In genomic region chr15:90529369-90530249, GRCh38 we compare ENCODE assay signal across 8 cellular contexts. TPM values are rescaled to one million over a fixed set of nuclear protein-coding genes. Genes with fewer than 3 reads are reported as not detected.
DNase-seq lines count a peak whose midpoint lies in the region; ATAC-seq and TF ChIP-seq lines count a peak whose summit lies in the region.

Gene CRTC3, plus strand, starts transcription at chr15:90529923. Its CDS starts 149 bp downstream, at chr15:90530072.

- CTCF ChIA-PET in PC-3 (lab: Charles Lee) = no interaction called here

- no peak for TF ChIP-seq EP300 in suprapubic skin (IDR thresholded peaks at IDR 0.05)

- H3K4me3 ChIP-seq in PC-3 (ENCODE audit: low read length) (peak within 1 kb of the TSS; percentile 85), fibroblast of lung (replicated peaks in 1 of 4; ENCODE audit: control extremely low read depth in 1 of 4, insufficient read depth in 1 of 4, low read depth in 3 of 4, low read length in 4 of 4) (peak within 1 kb of the TSS; percentile 81 to 94 (median 88)), suprapubic skin (peak within 1 kb of the TSS; percentile 75)

- no peaks in the 10 kb centered on the region for H3K9me3 Mint-ChIP-seq in natural killer cell

- H3K4me1 ChIP-seq in PC-3 (ENCODE audit: insufficient read depth, low read length) (peaks cover 15% of the 10 kb centered on the region), fibroblast of lung (ENCODE audit: control insufficient read depth, extremely low read depth, insufficient read depth, low read length) (peaks cover 4% of the 10 kb centered on the region), suprapubic skin (peaks cover 30% of the 10 kb centered on the region)

- peaks cover 41 to 46% of the 10 kb centered on the region in 2 donors for H3K4me1 Mint-ChIP-seq in natural killer cell

- H3K36me3 ChIP-seq in PC-3 (ENCODE audit: low read depth, low read length) (no peaks in the 10 kb centered on the region), fibroblast of lung (ENCODE audit: control insufficient read depth, insufficient read depth, low read length) (no peaks in the 10 kb centered on the region), suprapubic skin (no peaks in the 10 kb centered on the region)

- peak within 1 kb of the TSS; percentile 87 to 93 for H3K27ac Mint-ChIP-seq in natural killer cell

- peak within 1 kb of the TSS; percentile 97 for H3K4me2 ChIP-seq in PC-3 (ENCODE audit: low read length)
- H3K4me2 ChIP-seq in fibroblast of lung (ENCODE audit: extremely low read depth, insufficient read depth, low read length) = peak within 1 kb of the TSS; percentile 85

- TF ChIP-seq CTCF in PC-3 (conservative IDR thresholded peaks at IDR 0.05; ENCODE audit: low read depth, low read length) = no peak
- TF ChIP-seq CTCF in fibroblast of lung (conservative IDR thresholded peaks at IDR 0.05 in 1 of 2, IDR thresholded peaks at IDR 0.05 in 1 of 2; ENCODE audit: low read depth in 1 of 2, low read length in 2 of 2) = no peak
- TF ChIP-seq CTCF in natural killer cell (IDR thresholded peaks at IDR 0.05) = no peak
- TF ChIP-seq CTCF in suprapubic skin (IDR thresholded peaks at IDR 0.05) = no peak

- H3K9ac ChIP-seq in PC-3 (ENCODE audit: low read length) (peak within 1 kb of the TSS; percentile 55), fibroblast of lung (ENCODE audit: insufficient read depth, low read length) (peak within 1 kb of the TSS; percentile 84)

- H3K9me3 ChIP-seq in PC-3 (ENCODE audit: low read length) (no peaks in the 10 kb centered on the region), fibroblast of lung (ENCODE audit: control insufficient read depth, insufficient read depth, low read depth, low read length) (no peaks in the 10 kb centered on the region), suprapubic skin (no peaks in the 10 kb centered on the region)

- BruUV-seq in PC-3 (replicated peaks; lab: Mats Ljungman, UMichigan) = TSS peak; percentile 69

- ATAC-seq in GM18909 (IDR thresholded peaks at IDR 0.05; ENCODE audit: poor library complexity, unreplicated experiment) (peak; percentile 76), HG03135 (IDR thresholded peaks at IDR 0.05; ENCODE audit: unreplicated experiment) (peak; percentile 64), PC-3 (peak; percentile 82), natural killer cell (peak; percentile 82 to 87 (median 82))

- H3K9me2 ChIP-seq in PC-3 (replicated peaks; ENCODE audit: low read length) = no peaks in the 10 kb centered on the region

- H3K4me3 Mint-ChIP-seq in natural killer cell = peak within 1 kb of the TSS; percentile 98

- no peaks in the 10 kb centered on the region for H3K27me3 Mint-ChIP-seq in natural killer cell (ENCODE audit: low read depth in 2 of 2)

- TF ChIP-seq POLR2A in suprapubic skin (IDR thresholded peaks at IDR 0.05) = peak in 1 of 2 donors; percentile 88

- peak; percentile 17 to 22 for DNase-seq in AML-193 (lab: John Stamatoyannopoulos, UW)
- peak; percentile 42 for DNase-seq in PC-3
- DNase-seq in activated T-helper 1 cell treated with anti-CD3 and anti-CD28 coated beads, Interleukin-2, amount 50 U/mL, for 16 hours (ENCODE audit: low read depth in 1 of 2, low spot score in 1 of 2) = peak; percentile 21 to 35
- DNase-seq in fibroblast of lung (ENCODE audit: low read depth in 2 of 2) = peak; percentile 60 to 64
- DNase-seq in natural killer cell = peak; percentile 57
- DNase-seq in suprapubic skin (ENCODE audit: low spot score in 2 of 2) = peak in 1 of 2 donors; percentile 69

- peaks cover 38% of the 10 kb centered on the region for H3K79me2 ChIP-seq in PC-3 (ENCODE audit: low read length)
- peaks cover 35% of the 10 kb centered on the region for H3K79me2 ChIP-seq in fibroblast of lung (ENCODE audit: control insufficient read depth, insufficient read depth, low read length)

- H3K27ac ChIP-seq in PC-3 (ENCODE audit: low read length) (no peak within 1 kb of the TSS), fibroblast of lung (ENCODE audit: insufficient read depth, low read length) (peak within 1 kb of the TSS; percentile 79), suprapubic skin (peak within 1 kb of the TSS; percentile 98)

- H4K20me1 ChIP-seq in PC-3 (ENCODE audit: low read length) (no peaks in the 10 kb centered on the region), fibroblast of lung (ENCODE audit: control insufficient read depth, extremely low read depth, insufficient read depth, low read length) (no peaks in the 10 kb centered on the region)

- intact Hi-C loops in PC-3 (cut with micrococcal nuclease) (loop anchor here (2.0 kb wide), 1 partner anchor 65 kb away; no protein-coding TSS in a partner anchor), natural killer cell (cut with micrococcal nuclease) (loop anchor here (2.0 to 5.0 kb wide), 2 partner anchors 33 to 68 kb away; no protein-coding TSS in a partner anchor)

- H3F3A ChIP-seq in PC-3 (ENCODE audit: low read length, unreplicated experiment) = no peaks in the 10 kb centered on the region

- 18% methylated on average over 7 of the region's 104 CpGs for WGBS in suprapubic skin

- H2AFZ ChIP-seq in PC-3 (ENCODE audit: low read length) (peak within 1 kb of the TSS; percentile 99), fibroblast of lung (ENCODE audit: low read length) (peak within 1 kb of the TSS; percentile 73)

- no peaks in the 10 kb centered on the region for H3K27me3 ChIP-seq in PC-3 (ENCODE audit: low read length)
- no peaks in the 10 kb centered on the region for H3K27me3 ChIP-seq in fibroblast of lung (ENCODE audit: control insufficient read depth, insufficient read depth, low read length)
- H3K27me3 ChIP-seq in suprapubic skin = no peaks in the 10 kb centered on the region

- POLR2A ChIA-PET in PC-3 (lab: Charles Lee; ENCODE audit: unreplicated experiment) = interaction anchor here (0.6 to 0.9 kb wide), 3 partner anchors 11 to 65 kb away, joined by 3 to 14 read pairs (median 3); no protein-coding TSS in a partner anchor

- H3K36me3 Mint-ChIP-seq in natural killer cell = no peaks in the 10 kb centered on the region

RNA-seq across cellular contexts. Expression of gene CRTC3, which starts in this region (rescaled TPM):
- total RNA-seq in PC-3 (2014; rRNA removed) (12.4 and 18.8 TPM in 2 replicates), fibroblast of lung (12.3 and 18.3 TPM in 2 replicates), natural killer cell (100 to 1,000 TPM in 1 of 3 donors, 10 to 100 TPM in 2; 68.8 to 101 (median 92.4) TPM), suprapubic skin (10 to 100 TPM; 23.6 to 50.4 (median 33.4) TPM)
- 18.9 and 23.4 TPM in 2 replicates for polyA plus RNA-seq in fibroblast of lung
- 13.7 and 21.2 TPM in 2 replicates for polyA plus RNA-seq in fibroblast of lung (2012)
- 31.0 and 36.9 TPM in 2 replicates for polyA minus RNA-seq in fibroblast of lung (ENCODE audit: low replicate concordance)
